Comparison of ENCODE assay signal across 2 cellular contexts in the genomic region with DNA sequence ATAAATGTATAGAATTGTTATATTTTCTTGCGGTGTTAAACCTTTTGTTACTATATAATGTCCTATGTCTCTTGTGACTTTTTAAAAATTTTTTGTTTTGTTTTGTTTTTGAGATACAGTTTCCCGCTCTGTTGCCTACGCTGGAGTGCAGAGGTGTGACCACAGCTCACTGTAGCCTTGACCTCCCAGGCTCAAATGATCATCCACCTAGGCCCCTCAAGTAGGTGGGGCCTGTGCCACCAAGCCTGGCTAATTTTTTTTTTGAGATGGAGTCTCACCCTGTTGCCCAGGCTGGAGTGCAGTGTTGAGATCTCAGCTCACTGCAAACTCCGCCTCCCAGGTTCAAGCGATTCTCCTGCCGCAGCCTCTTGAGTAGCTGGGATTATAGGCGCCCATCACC.
TF ChIP-seq lines count a peak whose summit lies in the region.

No MANE protein-coding gene starts in this region.

TF ChIP-seq in GM12878, 131 proteins besides CTCF, POLR2A, EP300 and RAD21:
- TF ChIP-seq, protein P1, sequence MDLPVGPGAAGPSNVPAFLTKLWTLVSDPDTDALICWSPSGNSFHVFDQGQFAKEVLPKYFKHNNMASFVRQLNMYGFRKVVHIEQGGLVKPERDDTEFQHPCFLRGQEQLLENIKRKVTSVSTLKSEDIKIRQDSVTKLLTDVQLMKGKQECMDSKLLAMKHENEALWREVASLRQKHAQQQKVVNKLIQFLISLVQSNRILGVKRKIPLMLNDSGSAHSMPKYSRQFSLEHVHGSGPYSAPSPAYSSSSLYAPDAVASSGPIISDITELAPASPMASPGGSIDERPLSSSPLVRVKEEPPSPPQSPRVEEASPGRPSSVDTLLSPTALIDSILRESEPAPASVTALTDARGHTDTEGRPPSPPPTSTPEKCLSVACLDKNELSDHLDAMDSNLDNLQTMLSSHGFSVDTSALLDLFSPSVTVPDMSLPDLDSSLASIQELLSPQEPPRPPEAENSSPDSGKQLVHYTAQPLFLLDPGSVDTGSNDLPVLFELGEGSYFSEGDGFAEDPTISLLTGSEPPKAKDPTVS (IDR thresholded peaks at IDR 0.05; ENCODE audit: low read depth, low read length) = no peak
- TF ChIP-seq, protein P2, sequence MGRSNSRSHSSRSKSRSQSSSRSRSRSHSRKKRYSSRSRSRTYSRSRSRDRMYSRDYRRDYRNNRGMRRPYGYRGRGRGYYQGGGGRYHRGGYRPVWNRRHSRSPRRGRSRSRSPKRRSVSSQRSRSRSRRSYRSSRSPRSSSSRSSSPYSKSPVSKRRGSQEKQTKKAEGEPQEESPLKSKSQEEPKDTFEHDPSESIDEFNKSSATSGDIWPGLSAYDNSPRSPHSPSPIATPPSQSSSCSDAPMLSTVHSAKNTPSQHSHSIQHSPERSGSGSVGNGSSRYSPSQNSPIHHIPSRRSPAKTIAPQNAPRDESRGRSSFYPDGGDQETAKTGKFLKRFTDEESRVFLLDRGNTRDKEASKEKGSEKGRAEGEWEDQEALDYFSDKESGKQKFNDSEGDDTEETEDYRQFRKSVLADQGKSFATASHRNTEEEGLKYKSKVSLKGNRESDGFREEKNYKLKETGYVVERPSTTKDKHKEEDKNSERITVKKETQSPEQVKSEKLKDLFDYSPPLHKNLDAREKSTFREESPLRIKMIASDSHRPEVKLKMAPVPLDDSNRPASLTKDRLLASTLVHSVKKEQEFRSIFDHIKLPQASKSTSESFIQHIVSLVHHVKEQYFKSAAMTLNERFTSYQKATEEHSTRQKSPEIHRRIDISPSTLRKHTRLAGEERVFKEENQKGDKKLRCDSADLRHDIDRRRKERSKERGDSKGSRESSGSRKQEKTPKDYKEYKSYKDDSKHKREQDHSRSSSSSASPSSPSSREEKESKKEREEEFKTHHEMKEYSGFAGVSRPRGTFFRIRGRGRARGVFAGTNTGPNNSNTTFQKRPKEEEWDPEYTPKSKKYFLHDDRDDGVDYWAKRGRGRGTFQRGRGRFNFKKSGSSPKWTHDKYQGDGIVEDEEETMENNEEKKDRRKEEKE (IDR thresholded peaks at IDR 0.05) = no peak
- no peak for TF ChIP-seq RBBP5 (conservative IDR thresholded peaks at IDR 0.05)
- TF ChIP-seq POU2F2 (IDR thresholded peaks at IDR 0.05; ENCODE audit: borderline replicate concordance, low read depth, low read length) = no peak
- no peak for TF ChIP-seq RB1 (IDR thresholded peaks at IDR 0.05; ENCODE audit: borderline replicate concordance)
- TF ChIP-seq CEBPB (IDR thresholded peaks at IDR 0.05; ENCODE audit: borderline replicate concordance in 1 of 2, low read depth in 2 of 2, low read length in 2 of 2) = no peak
- TF ChIP-seq EZH2 (IDR thresholded peaks at IDR 0.05; ENCODE audit: borderline replicate concordance, control insufficient read depth, low read depth, low read length) = no peak

TF ChIP-seq in GM12891, 5 proteins besides CTCF, POLR2A, EP300 and RAD21:
- TF ChIP-seq POU2F2 (IDR thresholded peaks at IDR 0.05; ENCODE audit: low read depth, low read length) (no peak), POLR2AphosphoS5 (IDR thresholded peaks at IDR 0.05; ENCODE audit: low read depth, low read length) (no peak), TAF1 (IDR thresholded peaks at IDR 0.05; ENCODE audit: low read depth, low read length) (no peak), PAX5 (IDR thresholded peaks at IDR 0.05; ENCODE audit: insufficient read depth, low read length, severe bottlenecking) (no peak), SPI1 (IDR thresholded peaks at IDR 0.05; ENCODE audit: low read depth, low read length) (no peak)
